Comparison of ENCODE assay signal across 1 cellular context in genomic region chr2:152337511-152337903, GRCh38.
TF ChIP-seq lines count a peak whose summit lies in the region.

No MANE protein-coding gene starts in this region.

TF ChIP-seq in WTC11, 78 proteins besides CTCF, POLR2A, EP300 and RAD21 (continued from another document):
- no peak for TF ChIP-seq OVOL2 (CRISPR knock-in tag; IDR thresholded peaks at IDR 0.05; ENCODE audit: borderline replicate concordance)
- TF ChIP-seq SMAD3 (CRISPR knock-in tag; IDR thresholded peaks at IDR 0.05; ENCODE audit: borderline replicate concordance) = no peak
- no peak for TF ChIP-seq TEAD4 (CRISPR knock-in tag; IDR thresholded peaks at IDR 0.05)
- TF ChIP-seq PRRX2 (CRISPR knock-in tag; IDR thresholded peaks at IDR 0.05) = no peak
- no peak for TF ChIP-seq TEAD1 (CRISPR knock-in tag; IDR thresholded peaks at IDR 0.05)
- no peak for TF ChIP-seq SP1 (CRISPR knock-in tag; conservative IDR thresholded peaks at IDR 0.05)
- TF ChIP-seq ZBTB43 (CRISPR knock-in tag; IDR thresholded peaks at IDR 0.05) = no peak
